ENCODE assay signal across 20 cellular contexts in genomic region chr11:65340226-65340625, GRCh38. TPM values are rescaled to one million over a fixed set of nuclear protein-coding genes. Genes with fewer than 3 reads are reported as not detected.
DNase-seq lines count a peak whose midpoint lies in the region; ATAC-seq and TF ChIP-seq lines count a peak whose summit lies in the region.
"Had no signal": no experiment of that assay in that cellular context is flagged by ENCODE, and none has a peak within 500 bp of the region (broad histone marks: within the 10 kb centered on the region; RNA-seq: fewer than 3 reads in every experiment).

No MANE protein-coding gene starts in this region.

- H3K9ac ChIP-seq in BLaER1 (peak overlapping the region; percentile 65), mesendoderm (ENCODE audit: low read length) (no peak overlapping the region)

- no peak overlapping the region for H2BK120ac ChIP-seq in mesendoderm (ENCODE audit: low read depth, low read length)

- POLR2A ChIA-PET in CD4-positive, alpha-beta T cell (lab: Charles Lee) = no interaction called here

- peaks cover 31% of the 10 kb centered on the region for H3K4me1 Mint-ChIP-seq in CD4-positive, alpha-beta T cell (ENCODE audit: low read depth)
- peaks cover 30% of the 10 kb centered on the region for H3K4me1 Mint-ChIP-seq in glutamatergic neuron (ENCODE audit: low read depth, unreplicated experiment)
- H3K4me1 Mint-ChIP-seq in stimulated activated memory B cell treated with anti-CD40 and anti-IgM and Interleukin-4, amounts not matched to agents 10 μg/mL and 1 μg/mL and 100 μg/mL, for 72 hours = peaks cover 27% of the 10 kb centered on the region

- no peak overlapping the region for H3K56ac ChIP-seq in mesendoderm (ENCODE audit: low read length)

- ATAC-seq in CD4-positive, alpha-beta T cell (ENCODE audit: poor library complexity) = no peak
- ATAC-seq in stimulated activated memory B cell treated with anti-CD40 and anti-IgM and Interleukin-4, amounts not matched to agents 10 μg/mL and 1 μg/mL and 100 μg/mL, for 72 hours = no peak
- ATAC-seq in HG03097 (IDR thresholded peaks at IDR 0.05; ENCODE audit: low FRiP score, unreplicated experiment) = no peak

- H3K4me3 ChIP-seq in BLaER1 = no peak overlapping the region
- H3K4me3 ChIP-seq in mesendoderm (ENCODE audit: low read length) = no peak overlapping the region

- H4K8ac ChIP-seq in mesendoderm (ENCODE audit: low read depth, low read length) = no peak overlapping the region

- H3K79me1 ChIP-seq in mesendoderm (ENCODE audit: low read length) = peaks cover 11% of the 10 kb centered on the region

- H3K27me3 ChIP-seq in BLaER1 (no peaks in the 10 kb centered on the region), mesendoderm (ENCODE audit: insufficient read depth, low read length, poor library complexity) (no peaks in the 10 kb centered on the region)
- no peaks in the 10 kb centered on the region for H3K27me3 ChIP-seq in CD4-positive, alpha-beta T cell (ENCODE audit: control insufficient read depth, insufficient read depth, low read length)
- H3K27me3 ChIP-seq: BE2C had no signal

- intact Hi-C loops in CD4-positive, alpha-beta T cell (cut with DNase I, micrococcal nuclease) = no loop called here

- no peak for DNase-seq in CD4-positive, alpha-beta T cell
- DNase-seq in glutamatergic neuron (no peak), mesendoderm (no peak), NCI-H748 (lab: John Stamatoyannopoulos, UW; ENCODE audit: unreplicated experiment) (no peak)
- DNase-seq: BE2C, DMS79 treated with DMSO at 0.1 percent for 48 hours, H9, Kasumi-1, NCI-H1105, NCI-H187, NCI-H226, NCI-H526 treated with DMSO at 0.1 percent for 48 hours, OCI-M1, RPMI8226, SIG-M5 had no signal

- no peaks in the 10 kb centered on the region for H3K9me3 Mint-ChIP-seq in CD4-positive, alpha-beta T cell
- H3K9me3 Mint-ChIP-seq in glutamatergic neuron (ENCODE audit: unreplicated experiment) = peaks cover under 1% of the 10 kb centered on the region
- H3K9me3 Mint-ChIP-seq in stimulated activated memory B cell treated with anti-CD40 and anti-IgM and Interleukin-4, amounts not matched to agents 10 μg/mL and 1 μg/mL and 100 μg/mL, for 72 hours = no peaks in the 10 kb centered on the region
- H3K9me3 Mint-ChIP-seq: H9, IgD-negative memory B cell had no signal

- no peaks in the 10 kb centered on the region for H3K9me3 ChIP-seq in BLaER1
- no peaks in the 10 kb centered on the region for H3K9me3 ChIP-seq in CD4-positive, alpha-beta T cell (ENCODE audit: control insufficient read depth, low read length)
- H3K9me3 ChIP-seq: BE2C had no signal

- peaks cover 57% of the 10 kb centered on the region for H3K4me1 ChIP-seq in BLaER1
- peaks cover 3% of the 10 kb centered on the region for H3K4me1 ChIP-seq in mesendoderm (ENCODE audit: control insufficient read depth, low read depth, low read length)
- H3K4me1 ChIP-seq: BE2C had no signal

- peaks cover 81% of the 10 kb centered on the region for H4K20me1 ChIP-seq in BLaER1

- H2BK5ac ChIP-seq in mesendoderm (ENCODE audit: low read length) = no peak overlapping the region

- no peak overlapping the region for H4K5ac ChIP-seq in mesendoderm (ENCODE audit: low read length)

- no peak overlapping the region for H3K23ac ChIP-seq in mesendoderm (ENCODE audit: low read length)

- no peak overlapping the region for H3K4ac ChIP-seq in mesendoderm (ENCODE audit: low read depth, low read length)

- H3K4me2 ChIP-seq in BLaER1 (peak overlapping the region; percentile 78), mesendoderm (ENCODE audit: low read length) (no peak overlapping the region)

- H3K4me3 Mint-ChIP-seq in CD4-positive, alpha-beta T cell = no peak overlapping the region
- H3K4me3 Mint-ChIP-seq in glutamatergic neuron (ENCODE audit: unreplicated experiment) = peak overlapping the region; percentile 10
- H3K4me3 Mint-ChIP-seq in stimulated activated memory B cell treated with anti-CD40 and anti-IgM and Interleukin-4, amounts not matched to agents 10 μg/mL and 1 μg/mL and 100 μg/mL, for 72 hours = no peak overlapping the region
- H3K4me3 Mint-ChIP-seq: H9 had no signal

- H3K27ac Mint-ChIP-seq in CD4-positive, alpha-beta T cell = peak overlapping the region; percentile 6
- H3K27ac Mint-ChIP-seq in glutamatergic neuron (ENCODE audit: unreplicated experiment) = peak overlapping the region; percentile 70
- H3K27ac Mint-ChIP-seq in stimulated activated memory B cell treated with anti-CD40 and anti-IgM and Interleukin-4, amounts not matched to agents 10 μg/mL and 1 μg/mL and 100 μg/mL, for 72 hours = peak overlapping the region; percentile 48
- H3K27ac Mint-ChIP-seq: H9 had no signal

- H3K79me2 ChIP-seq in mesendoderm (ENCODE audit: control insufficient read depth, insufficient read depth, low read length) = peaks cover 18% of the 10 kb centered on the region

- H3K36me3 ChIP-seq in BLaER1 (peaks cover 81% of the 10 kb centered on the region), mesendoderm (ENCODE audit: control insufficient read depth, insufficient read depth, low read length) (peaks cover 7% of the 10 kb centered on the region)

- H3K27me3 Mint-ChIP-seq in CD4-positive, alpha-beta T cell = no peaks in the 10 kb centered on the region
- peaks cover 2% of the 10 kb centered on the region for H3K27me3 Mint-ChIP-seq in glutamatergic neuron (ENCODE audit: unreplicated experiment)
- H3K27me3 Mint-ChIP-seq in stimulated activated memory B cell treated with anti-CD40 and anti-IgM and Interleukin-4, amounts not matched to agents 10 μg/mL and 1 μg/mL and 100 μg/mL, for 72 hours = no peaks in the 10 kb centered on the region
- H3K27me3 Mint-ChIP-seq: IgD-negative memory B cell had no signal

- CTCF ChIA-PET in CD4-positive, alpha-beta T cell (lab: Charles Lee) = interaction anchor here (0.8 to 1.3 kb wide), 2 partner anchors 9 to 10 kb away, joined by 3 to 4 read pairs; no protein-coding TSS in a partner anchor

- H2AK5ac ChIP-seq in mesendoderm (ENCODE audit: low read length) = no peak overlapping the region

- no CpG with 5 or more reads among the region's 11 CpGs for WGBS in mesendoderm (ENCODE audit: extremely low coverage, insufficient coverage, low lambda C conversion rate)

- H2BK15ac ChIP-seq in mesendoderm (replicated peaks; ENCODE audit: low read depth) = no peak overlapping the region

- H3K18ac ChIP-seq in mesendoderm (ENCODE audit: low read length) = no peak overlapping the region

- H3K27ac ChIP-seq in BLaER1 (peak overlapping the region; percentile 58), mesendoderm (ENCODE audit: low read depth, low read length) (no peak overlapping the region)
- no peak overlapping the region for H3K27ac ChIP-seq in CD4-positive, alpha-beta T cell (ENCODE audit: low read depth, low read length)
- H3K27ac ChIP-seq: HL-60 had no signal

- peaks cover 75% of the 10 kb centered on the region for H3K36me3 Mint-ChIP-seq in CD4-positive, alpha-beta T cell (ENCODE audit: low read depth)
- peaks cover 6% of the 10 kb centered on the region for H3K36me3 Mint-ChIP-seq in glutamatergic neuron (ENCODE audit: unreplicated experiment)
- peaks cover 52% of the 10 kb centered on the region for H3K36me3 Mint-ChIP-seq in stimulated activated memory B cell treated with anti-CD40 and anti-IgM and Interleukin-4, amounts not matched to agents 10 μg/mL and 1 μg/mL and 100 μg/mL, for 72 hours
- H3K36me3 Mint-ChIP-seq: IgD-negative memory B cell had no signal

- TF ChIP-seq CTCF in CD4-positive, alpha-beta T cell (IDR thresholded peaks at IDR 0.05) = no peak
- TF ChIP-seq CTCF in glutamatergic neuron (IDR thresholded peaks at IDR 0.05; ENCODE audit: partially characterized antibody, unreplicated experiment) = no peak

RNA-seq across cellular contexts. Expression of gene DPF2, which starts 6.6 kb away (rescaled TPM):
- 10 to 100 TPM; 50.3 to 60.1 TPM for total RNA-seq in CD4-positive, alpha-beta T cell
- total RNA-seq in glutamatergic neuron (ENCODE audit: unreplicated experiment) = 121 TPM
- polyA plus RNA-seq in mesendoderm (2013, experiment 1 of 2) = 57.1 TPM
- polyA plus RNA-seq in mesendoderm (2013, experiment 2 of 2) = 57.4 TPM

RNA-seq across cellular contexts. Expression of gene TIGD3, which starts 14.3 kb away (rescaled TPM):
- under 1 TPM; 0.73 to 0.85 TPM for total RNA-seq in CD4-positive, alpha-beta T cell
- 3.8 TPM for total RNA-seq in glutamatergic neuron (ENCODE audit: unreplicated experiment)
- 0.13 TPM for polyA plus RNA-seq in mesendoderm (2013, experiment 1 of 2)
- polyA plus RNA-seq in mesendoderm (2013, experiment 2 of 2) = 0.13 TPM

RNA-seq across cellular contexts. Expression of gene CDC42EP2, which starts 25.6 kb away (rescaled TPM):
- total RNA-seq in CD4-positive, alpha-beta T cell = under 1 TPM in 1 of 2 experiments, not detected in 1; 0.96 TPM
- 23.5 TPM for total RNA-seq in glutamatergic neuron (ENCODE audit: unreplicated experiment)
- polyA plus RNA-seq in mesendoderm (2013, experiment 1 of 2) = 6.5 TPM
- polyA plus RNA-seq in mesendoderm (2013, experiment 2 of 2) = 6.8 TPM
- polyA plus RNA-seq: IgD-negative memory B cell had no signal

RNA-seq across cellular contexts. Expression of gene SLC25A45, which starts 42.2 kb away (rescaled TPM):
- 10 to 100 TPM; 40.0 to 40.8 TPM for total RNA-seq in CD4-positive, alpha-beta T cell
- 0.25 TPM for total RNA-seq in glutamatergic neuron (ENCODE audit: unreplicated experiment)
- polyA plus RNA-seq in mesendoderm (2013, experiment 1 of 2) = 0.95 TPM
- polyA plus RNA-seq in mesendoderm (2013, experiment 2 of 2) = 0.76 TPM

RNA-seq across cellular contexts. Expression of gene FRMD8, which starts 46.2 kb away (rescaled TPM):
- total RNA-seq in CD4-positive, alpha-beta T cell = 10 to 100 TPM; 19.4 to 25.3 TPM
- 11.1 TPM for total RNA-seq in glutamatergic neuron (ENCODE audit: unreplicated experiment)
- 10.9 TPM for polyA plus RNA-seq in mesendoderm (2013, experiment 1 of 2)
- polyA plus RNA-seq in mesendoderm (2013, experiment 2 of 2) = 10.4 TPM

Comparison
In these comparisons a context has a peak if more than half of its experiments do, and no peak if none do; other contexts are left out.
1. H3K27ac Mint-ChIP-seq: peak in every context shown above with its lines; median percentile 70 in glutamatergic neuron; 48 in stimulated activated memory B cell treated with anti-CD40 and anti-IgM and Interleukin-4, amounts not matched to agents 10 μg/mL and 1 μg/mL and 100 μg/mL, for 72 hours; 6 in CD4-positive, alpha-beta T cell.
2. RNA of gene CDC42EP2, which starts 25.6 kb away (total RNA-seq): 23.5 TPM in glutamatergic neuron (single experiment); 0.96 TPM in CD4-positive, alpha-beta T cell; every median in the first group is over 10 times any median in the second.